In the genomic region with DNA sequence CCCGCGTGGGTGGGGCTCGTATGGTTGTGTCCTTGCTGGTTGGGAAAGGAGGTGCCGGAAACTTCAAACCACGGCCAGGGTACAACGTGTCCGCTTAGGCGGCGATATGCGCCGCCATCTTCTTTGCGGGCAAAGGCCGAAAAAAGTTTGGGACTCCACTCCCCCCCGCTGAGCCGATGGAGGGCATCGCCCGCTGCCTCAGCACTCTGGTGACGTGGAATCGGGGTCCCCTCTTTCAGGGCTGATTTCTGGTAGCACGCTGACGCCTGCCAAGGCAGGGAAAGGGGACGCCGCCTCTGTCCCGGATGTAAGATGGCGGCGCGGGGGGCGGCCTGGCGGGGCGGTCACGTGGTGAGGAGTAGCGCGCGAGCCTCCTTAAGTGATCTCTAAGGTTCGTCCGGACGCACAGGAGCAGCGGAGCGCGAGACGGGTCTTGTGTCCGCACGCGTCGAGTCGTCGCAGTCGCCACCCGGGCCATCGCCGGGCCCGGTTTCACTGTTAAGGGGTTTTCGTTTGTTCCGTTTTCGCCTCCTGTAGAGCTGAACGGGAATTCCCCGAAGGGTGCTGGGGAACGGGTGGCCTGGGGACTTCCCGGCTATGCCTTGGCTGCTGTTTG, we compare ENCODE assay signal across 8 cellular contexts.
DNase-seq lines count a peak whose midpoint lies in the region; ATAC-seq lines count a peak whose summit lies in the region.

No MANE protein-coding gene starts in this region.

- H3K27me3 ChIP-seq in esophagus (ENCODE audit: control insufficient read depth in 1 of 2, insufficient read depth in 2 of 2, low read length in 2 of 2) (no peaks in the 10 kb centered on the region), muscle layer of colon (ENCODE audit: control insufficient read depth in 1 of 2, insufficient read depth in 2 of 2, low read length in 2 of 2) (no peaks in the 10 kb centered on the region)

- H3K9ac ChIP-seq in muscle layer of colon (ENCODE audit: low read length): peak overlapping the region; percentile 94

- 0 to 1% methylated on average over 59 of the region's 59 CpGs for WGBS in esophagus, 2 donors

- peaks cover 21 to 37% (median 30%) of the 10 kb centered on the region in 3 donors for H3K4me1 Mint-ChIP-seq in IgD-negative memory B cell

- no peaks in the 10 kb centered on the region for H3K27me3 Mint-ChIP-seq in IgD-negative memory B cell

- H3K27ac Mint-ChIP-seq in IgD-negative memory B cell: peak overlapping the region; percentile 100

- H3K9me3 ChIP-seq in esophagus (ENCODE audit: control insufficient read depth in 2 of 2, insufficient read depth in 1 of 2, low read depth in 1 of 2, low read length in 1 of 2) (no peaks in the 10 kb centered on the region), muscle layer of colon (ENCODE audit: low read length) (no peaks in the 10 kb centered on the region)

- H3K4me3 Mint-ChIP-seq in IgD-negative memory B cell: peak overlapping the region; percentile 84 to 99 (median 98)

- H3K4me3 ChIP-seq in esophagus (ENCODE audit: low read depth in 1 of 2, low read length in 2 of 2): peak overlapping the region; percentile 65 to 80
- H3K4me3 ChIP-seq in muscle layer of colon (ENCODE audit: low read depth in 1 of 2, low read length in 2 of 2): peak overlapping the region; percentile 77 to 92

- H3K27ac ChIP-seq in esophagus (ENCODE audit: low read depth in 2 of 2, low read length in 1 of 2) (peak overlapping the region; percentile 93 to 100), muscle layer of colon (ENCODE audit: low read depth, low read length) (peak overlapping the region; percentile 100)

- H3K36me3 ChIP-seq in esophagus (ENCODE audit: control insufficient read depth in 2 of 2, insufficient read depth in 2 of 2, low read length in 1 of 2): no peaks in the 10 kb centered on the region
- no peaks in the 10 kb centered on the region for H3K36me3 ChIP-seq in muscle layer of colon (ENCODE audit: insufficient read depth, low read length)

- H3K36me3 Mint-ChIP-seq in IgD-negative memory B cell: peaks cover 5% of the 10 kb centered on the region

- ATAC-seq in GM21576 (IDR thresholded peaks at IDR 0.05; ENCODE audit: unreplicated experiment): peak; percentile 65

- peak; percentile 87 for DNase-seq in DMS114 treated with DMSO at 0.1 percent for 48 hours (lab: John Stamatoyannopoulos, UW; ENCODE audit: unreplicated experiment)
- peak; percentile 95 for DNase-seq in OCI-M1 (lab: John Stamatoyannopoulos, UW)
- peak; percentile 89 for DNase-seq in activated T-cell treated with anti-CD3 and anti-CD28 coated beads, Interleukin-2, amount 50 U/mL, for 1 hour
- peak; percentile 66 to 72 for DNase-seq in stimulated activated CD8-positive, alpha-beta memory T cell treated with anti-CD3 and anti-CD28 coated beads, Interleukin-7, amount 100 ng/mL, for 1 hour (ENCODE audit: low read depth in 2 of 2)

- H3K4me1 ChIP-seq in esophagus (ENCODE audit: control insufficient read depth in 2 of 2, insufficient read depth in 2 of 2, low read length in 1 of 2): no peaks in the 10 kb centered on the region
- H3K4me1 ChIP-seq in muscle layer of colon (ENCODE audit: insufficient read depth, low read length): peaks cover 24% of the 10 kb centered on the region

- H3K9me3 Mint-ChIP-seq in IgD-negative memory B cell: no peaks in the 10 kb centered on the region

Comparison
In these comparisons a context has a peak if more than half of its experiments do, and no peak if none do; other contexts are left out.
1. Peak in every context shown above with its lines: DNase-seq, ATAC-seq, H3K4me3 ChIP-seq and H3K27ac ChIP-seq.